In the genomic region with DNA sequence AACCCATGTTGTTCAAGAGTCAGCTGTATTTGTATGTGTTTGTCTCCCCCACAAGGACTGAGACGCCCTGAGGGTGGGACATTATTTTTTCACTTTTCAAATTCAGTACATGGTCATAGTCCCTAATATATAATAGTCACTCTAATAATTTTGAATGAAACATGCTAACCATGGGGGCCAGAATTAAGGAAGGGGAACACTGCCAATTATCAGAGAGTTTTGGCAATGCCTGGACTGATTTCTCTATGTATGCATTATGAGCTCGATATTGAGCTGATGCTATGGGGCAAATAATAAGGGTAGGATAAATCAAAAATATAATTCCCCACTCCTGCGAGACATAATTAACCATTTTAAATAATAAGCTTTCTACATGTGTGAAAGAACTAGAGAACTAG, we compare ENCODE assay signal across 19 cellular contexts.
DNase-seq lines count a peak whose midpoint lies in the region; ATAC-seq and TF ChIP-seq lines count a peak whose summit lies in the region.
"Had no signal": no experiment of that assay in that cellular context is flagged by ENCODE, and none has a peak within 500 bp of the region (broad histone marks: within the 10 kb centered on the region; RNA-seq: fewer than 3 reads in every experiment).

No MANE protein-coding gene starts in this region.

- no peaks in the 10 kb centered on the region for H3F3A ChIP-seq in SK-N-SH (replicated peaks; ENCODE audit: insufficient read depth)

- POLR2A ChIA-PET in SK-N-SH (lab: Yijun Ruan, JAX) = interaction anchor here (1.9 kb wide), 1 partner anchor 87 kb away, joined by 7 read pairs; the partner anchor contains the start of gene CPED1

- WGBS in SK-N-SH (ENCODE audit: low lambda C conversion rate) = 84% methylated on average over 3 of the region's 3 CpGs

- no peak overlapping the region for H3K4me2 ChIP-seq in SK-N-SH
- H3K4me2 ChIP-seq: GM23338 had no signal

- H3K9ac ChIP-seq in SK-N-SH = no peak overlapping the region

- TF ChIP-seq POLR2A in gastrocnemius medialis (IDR thresholded peaks at IDR 0.05) = no peak

- H3K4me3 ChIP-seq in SK-N-SH (ENCODE audit: low read depth in 2 of 2, low read length in 1 of 2) (no peak overlapping the region), brain microvascular endothelial cell (ENCODE audit: low read depth, low read length) (no peak overlapping the region), gastrocnemius medialis (no peak overlapping the region)
- H3K4me3 ChIP-seq: GM23338 had no signal

- no peak for TF ChIP-seq RAD21 in SK-N-SH (IDR thresholded peaks at IDR 0.05; ENCODE audit: low read length)

- peaks cover 0 to 2% of the 10 kb centered on the region in 2 experiments; a peak in 1 of 4 replicates for H3K4me1 ChIP-seq in SK-N-SH (ENCODE audit: control insufficient read depth in 1 of 2, insufficient read depth in 2 of 2, low read depth in 1 of 2, low read length in 1 of 2)
- H3K4me1 ChIP-seq in gastrocnemius medialis = peaks cover 57 to 69% of the 10 kb centered on the region in 2 donors

- intact Hi-C loops in gastrocnemius medialis (cut with DNase I; ENCODE audit: low total_unique reads) (no loop called here), Right ventricle myocardium inferior (cut with DNase I) (no loop called here)

- no peaks in the 10 kb centered on the region for H4K20me1 ChIP-seq in SK-N-SH (ENCODE audit: insufficient read depth)

- no peaks in the 10 kb centered on the region for H3K79me2 ChIP-seq in SK-N-SH (ENCODE audit: insufficient read depth)

- H3K27ac ChIP-seq in SK-N-SH (ENCODE audit: low read depth in 2 of 2, low read length in 1 of 2) (no peak overlapping the region), brain microvascular endothelial cell (peak overlapping the region; percentile 2), gastrocnemius medialis (peak overlapping the region; percentile 54 to 90 (median 80))
- H3K27ac ChIP-seq: 22Rv1 had no signal

- in situ Hi-C loops in brain microvascular endothelial cell (cut with HindIII; ENCODE audit: low pct_ligation_motif_present, low sequenced_read_pairs) (loop anchor here (25.0 kb wide), 1 partner anchor 89 kb away; the partner anchor contains the start of gene CPED1), gastrocnemius medialis (cut with MboI; ENCODE audit: low sequenced_read_pairs in 4 of 4) (loop anchor here in 1 of 4 donors (10.0 kb wide), 1 partner anchor 81 kb away; no protein-coding TSS in a partner anchor)

- H3K9me3 ChIP-seq in SK-N-SH = no peaks in the 10 kb centered on the region
- H3K9me3 ChIP-seq in gastrocnemius medialis = no peaks in the 10 kb centered on the region

- no peak for TF ChIP-seq CTCF in SK-N-SH (IDR thresholded peaks at IDR 0.05)
- no peak for TF ChIP-seq CTCF in brain microvascular endothelial cell (IDR thresholded peaks at IDR 0.05; ENCODE audit: low read depth, low read length, missing control alignments)
- TF ChIP-seq CTCF in gastrocnemius medialis (IDR thresholded peaks at IDR 0.05 in 4 of 5, conservative IDR thresholded peaks at IDR 0.05 in 1 of 5) = no peak
- no peak for TF ChIP-seq CTCF in GM10266 (IDR thresholded peaks at IDR 0.05; ENCODE audit: control insufficient read depth, insufficient read depth, low read depth, missing control alignments)

- TF ChIP-seq EP300 in SK-N-SH (IDR thresholded peaks at IDR 0.05; ENCODE audit: borderline replicate concordance in 1 of 2, low read depth in 1 of 2, low read length in 1 of 2) = no peak

- CTCF ChIA-PET in SK-N-SH (lab: Yijun Ruan, JAX) = interaction anchor here (0.7 to 18.1 kb wide), 11 partner anchors 8 to 284 kb away, joined by 3 to 397 read pairs (median 3); partner anchors contain the start of gene CPED1

- ATAC-seq in SK-N-SH treated with all-trans-retinoic acid at 6 μM for 48 hours = no peak
- no peak for ATAC-seq in gastrocnemius medialis
- ATAC-seq in Right ventricle myocardium inferior = no peak
- ATAC-seq: GM23338 had no signal

- H2AFZ ChIP-seq in SK-N-SH (ENCODE audit: low read depth) = peak overlapping the region; percentile 58
- H2AFZ ChIP-seq: GM23338 had no signal

- H3K36me3 ChIP-seq in SK-N-SH (replicated peaks in 1 of 2; ENCODE audit: control insufficient read depth in 1 of 2, insufficient read depth in 2 of 2, low read length in 1 of 2) = no peaks in the 10 kb centered on the region
- H3K36me3 ChIP-seq in brain microvascular endothelial cell (replicated peaks) = no peaks in the 10 kb centered on the region
- no peaks in the 10 kb centered on the region for H3K36me3 ChIP-seq in gastrocnemius medialis

- no peaks in the 10 kb centered on the region for H3K9me2 ChIP-seq in SK-N-SH

- H3K27me3 ChIP-seq in SK-N-SH (ENCODE audit: insufficient read depth) (no peaks in the 10 kb centered on the region), brain microvascular endothelial cell (replicated peaks) (no peaks in the 10 kb centered on the region), gastrocnemius medialis (no peaks in the 10 kb centered on the region)

- DNase-seq in SK-N-SH (no peak), brain microvascular endothelial cell (no peak), gastrocnemius medialis (no peak), kidney glomerular epithelial cell (lab: John Stamatoyannopoulos, UW) (no peak), Right ventricle myocardium inferior (ENCODE audit: missing footprints) (no peak), GM10266 (ENCODE audit: extremely low spot score) (no peak), UCSD-AML1 (lab: John Stamatoyannopoulos, UW; ENCODE audit: unreplicated experiment) (no peak)
- DNase-seq: COR-L47; DMS 273 treated with DMSO at 0.1 percent for 48 hours; DND-41; KG1; MV-4-11; NCI-H1694 treated with DMSO at 0.1 percent for 48 hours; NCI-H510A; NCI-H748 treated with DMSO at 0.1 percent for 48 hours; NK-92 treated with Interleukin-12 subunit alpha and Interleukin-12 subunit beta, amount 100 ng/mL, for 24 hours had no signal

TF ChIP-seq in SK-N-SH, 30 proteins besides CTCF, POLR2A, EP300 and RAD21:
- TF ChIP-seq, protein P1, sequence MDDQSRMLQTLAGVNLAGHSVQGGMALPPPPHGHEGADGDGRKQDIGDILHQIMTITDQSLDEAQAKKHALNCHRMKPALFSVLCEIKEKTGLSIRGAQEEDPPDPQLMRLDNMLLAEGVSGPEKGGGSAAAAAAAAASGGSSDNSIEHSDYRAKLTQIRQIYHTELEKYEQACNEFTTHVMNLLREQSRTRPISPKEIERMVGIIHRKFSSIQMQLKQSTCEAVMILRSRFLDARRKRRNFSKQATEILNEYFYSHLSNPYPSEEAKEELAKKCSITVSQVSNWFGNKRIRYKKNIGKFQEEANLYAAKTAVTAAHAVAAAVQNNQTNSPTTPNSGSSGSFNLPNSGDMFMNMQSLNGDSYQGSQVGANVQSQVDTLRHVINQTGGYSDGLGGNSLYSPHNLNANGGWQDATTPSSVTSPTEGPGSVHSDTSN (IDR thresholded peaks at IDR 0.05) = no peak
- no peak for TF ChIP-seq MXI1 (IDR thresholded peaks at IDR 0.05; ENCODE audit: low read depth, low read length)

TF ChIP-seq in SK-N-SH treated with all-trans-retinoic acid at 6 μM for 48 hours, 23 proteins besides CTCF, POLR2A, EP300 and RAD21 (continues in another document):
- TF ChIP-seq CSRNP3 (CRISPR knock-in tag; IDR thresholded peaks at IDR 0.05) (no peak), ZFP30 (CRISPR knock-in tag; IDR thresholded peaks at IDR 0.05) (no peak), TCF4 (CRISPR knock-in tag; IDR thresholded peaks at IDR 0.05; ENCODE audit: borderline replicate concordance) (no peak), GLIS3 (CRISPR knock-in tag; IDR thresholded peaks at IDR 0.05) (no peak), ARNTL (CRISPR knock-in tag; IDR thresholded peaks at IDR 0.05; ENCODE audit: borderline replicate concordance, low read depth) (no peak), OSR1 (CRISPR knock-in tag; IDR thresholded peaks at IDR 0.05) (no peak), TOX (CRISPR knock-in tag; IDR thresholded peaks at IDR 0.05; ENCODE audit: borderline replicate concordance) (no peak)
- TF ChIP-seq, protein P2, sequence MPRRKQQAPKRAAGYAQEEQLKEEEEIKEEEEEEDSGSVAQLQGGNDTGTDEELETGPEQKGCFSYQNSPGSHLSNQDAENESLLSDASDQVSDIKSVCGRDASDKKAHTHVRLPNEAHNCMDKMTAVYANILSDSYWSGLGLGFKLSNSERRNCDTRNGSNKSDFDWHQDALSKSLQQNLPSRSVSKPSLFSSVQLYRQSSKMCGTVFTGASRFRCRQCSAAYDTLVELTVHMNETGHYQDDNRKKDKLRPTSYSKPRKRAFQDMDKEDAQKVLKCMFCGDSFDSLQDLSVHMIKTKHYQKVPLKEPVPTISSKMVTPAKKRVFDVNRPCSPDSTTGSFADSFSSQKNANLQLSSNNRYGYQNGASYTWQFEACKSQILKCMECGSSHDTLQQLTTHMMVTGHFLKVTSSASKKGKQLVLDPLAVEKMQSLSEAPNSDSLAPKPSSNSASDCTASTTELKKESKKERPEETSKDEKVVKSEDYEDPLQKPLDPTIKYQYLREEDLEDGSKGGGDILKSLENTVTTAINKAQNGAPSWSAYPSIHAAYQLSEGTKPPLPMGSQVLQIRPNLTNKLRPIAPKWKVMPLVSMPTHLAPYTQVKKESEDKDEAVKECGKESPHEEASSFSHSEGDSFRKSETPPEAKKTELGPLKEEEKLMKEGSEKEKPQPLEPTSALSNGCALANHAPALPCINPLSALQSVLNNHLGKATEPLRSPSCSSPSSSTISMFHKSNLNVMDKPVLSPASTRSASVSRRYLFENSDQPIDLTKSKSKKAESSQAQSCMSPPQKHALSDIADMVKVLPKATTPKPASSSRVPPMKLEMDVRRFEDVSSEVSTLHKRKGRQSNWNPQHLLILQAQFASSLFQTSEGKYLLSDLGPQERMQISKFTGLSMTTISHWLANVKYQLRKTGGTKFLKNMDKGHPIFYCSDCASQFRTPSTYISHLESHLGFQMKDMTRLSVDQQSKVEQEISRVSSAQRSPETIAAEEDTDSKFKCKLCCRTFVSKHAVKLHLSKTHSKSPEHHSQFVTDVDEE (CRISPR knock-in tag; IDR thresholded peaks at IDR 0.05) = no peak

Comparison
In these comparisons a context has a peak if more than half of its experiments do, and no peak if none do; other contexts are left out.
1. H3K27ac ChIP-seq: peak in brain microvascular endothelial cell (single experiment) and gastrocnemius medialis (4 of 4); none in SK-N-SH (0 of 2).